Comparison of ENCODE assay signal across 21 cellular contexts in genomic region chr19:30439271-30439750, GRCh38.
DNase-seq lines count a peak whose midpoint lies in the region; TF ChIP-seq lines count a peak whose summit lies in the region.
"Had no signal": no experiment of that assay in that cellular context is flagged by ENCODE, and none has a peak within 500 bp of the region (broad histone marks: within the 10 kb centered on the region; RNA-seq: fewer than 3 reads in every experiment).

No MANE protein-coding gene starts in this region.

- H3K4me1 ChIP-seq in stomach: no peaks in the 10 kb centered on the region
- H3K4me1 ChIP-seq: BE2C; BLaER1 treated with 17β-estradiol and CSF1 and Interleukin-3, amounts not matched to agents 10 nM and 100 nM; HAP-1 had no signal

- no peak for TF ChIP-seq CTCF in stomach (IDR thresholded peaks at IDR 0.05)

- WGBS in stomach, 5 donors: 45 to 67% (median 58%) methylated on average over 13 of the region's 13 CpGs

- intact Hi-C loops in stomach (cut with DNase I; ENCODE audit: low total_unique reads): no loop called here

- peaks cover 0 to 5% (median 0%) of the 10 kb centered on the region in 4 donors for H3K36me3 ChIP-seq in stomach
- H3K36me3 ChIP-seq: BLaER1 treated with 17β-estradiol and CSF1 and Interleukin-3, amounts not matched to agents 10 nM and 100 nM had no signal

- peaks cover 0 to 12% (median 0%) of the 10 kb centered on the region in 4 donors for H3K9me3 ChIP-seq in stomach
- H3K9me3 ChIP-seq: BE2C, HAP-1 had no signal

- TF ChIP-seq EP300 in stomach (IDR thresholded peaks at IDR 0.05): no peak

- DNase-seq in DMS 273 (lab: John Stamatoyannopoulos, UW; ENCODE audit: unreplicated experiment) (peak; percentile 23), DMS 273 treated with DMSO at 0.1 percent for 48 hours (lab: John Stamatoyannopoulos, UW) (no peak), Ammon's horn (ENCODE audit: low spot score) (peak; percentile 35), NCI-H446 treated with DMSO at 0.1 percent for 48 hours (lab: John Stamatoyannopoulos, UW) (peak; percentile 31), cerebellum (ENCODE audit: low spot score) (peak; percentile 32), midbrain (lab: John Stamatoyannopoulos, UW) (no peak), stomach (no peak), NCI-H2171 treated with DMSO at 0.1 percent for 48 hours (lab: John Stamatoyannopoulos, UW) (no peak)
- DNase-seq: BE2C; Calu3; CD4-positive, alpha-beta memory T cell; COR-L47; DMS79; EL; GDM1; GOT3; HFFc6 had no signal

- peaks cover 0 to 22% (median 0%) of the 10 kb centered on the region in 3 donors for H3K27me3 ChIP-seq in stomach
- H3K27me3 ChIP-seq: BE2C; BLaER1 treated with 17β-estradiol and CSF1 and Interleukin-3, amounts not matched to agents 10 nM and 100 nM had no signal

- no peak overlapping the region for H3K27ac ChIP-seq in stomach
- H3K27ac ChIP-seq: 22Rv1; BLaER1 treated with 17β-estradiol and CSF1 and Interleukin-3, amounts not matched to agents 10 nM and 100 nM had no signal

- TF ChIP-seq POLR2A in stomach (IDR thresholded peaks at IDR 0.05): no peak

- no peak overlapping the region for H3K4me3 ChIP-seq in stomach
- H3K4me3 ChIP-seq: BLaER1 treated with 17β-estradiol and CSF1 and Interleukin-3, amounts not matched to agents 10 nM and 100 nM; GM12878; HAP-1 had no signal

Comparison
In these comparisons a context has a peak if more than half of its experiments do, and no peak if none do; other contexts are left out.
1. DNase-seq: peak in DMS 273 (single experiment), Ammon's horn (single experiment), NCI-H446 treated with DMSO at 0.1 percent for 48 hours (single experiment) and cerebellum (single experiment); none in DMS 273 treated with DMSO at 0.1 percent for 48 hours (single experiment), midbrain (single experiment), stomach (single experiment) and NCI-H2171 treated with DMSO at 0.1 percent for 48 hours (single experiment).